In genomic region chr9:89115426-89115825, GRCh38 we compare ENCODE assay signal across 21 cellular contexts.
DNase-seq lines count a peak whose midpoint lies in the region; ATAC-seq and TF ChIP-seq lines count a peak whose summit lies in the region.
"Had no signal": no experiment of that assay in that cellular context is flagged by ENCODE, and none has a peak within 500 bp of the region (broad histone marks: within the 10 kb centered on the region; RNA-seq: fewer than 3 reads in every experiment).

No MANE protein-coding gene starts in this region.

- H4K91ac ChIP-seq in IMR-90 (ENCODE audit: insufficient read depth, low read depth, low read length) = peak overlapping the region; percentile 17

- no peak overlapping the region for H2AK9ac ChIP-seq in IMR-90 (replicated peaks; ENCODE audit: low read depth, low read length, poor library complexity)

- H2BK15ac ChIP-seq in IMR-90 (ENCODE audit: low read depth, low read length) = peak overlapping the region; percentile 23; the same call in 1 of the 3 replicates

- H2BK5ac ChIP-seq in IMR-90 (ENCODE audit: low read depth, low read length, poor library complexity, severe bottlenecking) = peak overlapping the region; percentile 90

- H3K27me3 ChIP-seq in ACC112 (ENCODE audit: insufficient read depth, low read length) (no peaks in the 10 kb centered on the region), IMR-90 (ENCODE audit: control insufficient read depth, insufficient read depth, low read length) (no peaks in the 10 kb centered on the region), brain microvascular endothelial cell (replicated peaks) (no peaks in the 10 kb centered on the region), osteoblast (ENCODE audit: insufficient read depth, low read length) (no peaks in the 10 kb centered on the region)
- H3K27me3 ChIP-seq: BE2C; BLaER1 treated with 17β-estradiol and CSF1 and Interleukin-3, amounts not matched to agents 10 nM and 100 nM had no signal

- H2AK5ac ChIP-seq in IMR-90 (ENCODE audit: low read depth, low read length) = peak overlapping the region; percentile 20; the same call in 1 of the 2 replicates

- H2AFZ ChIP-seq in ACC112 (ENCODE audit: low read length, unreplicated experiment) (no peak overlapping the region), IMR-90 (replicated peaks; ENCODE audit: low read length, poor library complexity) (no peak overlapping the region), osteoblast (ENCODE audit: low read length) (no peak overlapping the region)
- H2AFZ ChIP-seq: GM23338 had no signal

- peak overlapping the region; percentile 46; the same call in 1 of the 2 replicates for H3K23ac ChIP-seq in IMR-90 (ENCODE audit: low read depth, low read length)

- no peak overlapping the region; the same call in 1 of the 2 replicates for H3K4me3 ChIP-seq in ACC112 (ENCODE audit: low read depth, low read length)
- no peak overlapping the region for H3K4me3 ChIP-seq in IMR-90 (ENCODE audit: insufficient read depth, low read depth, low read length)
- no peak overlapping the region for H3K4me3 ChIP-seq in brain microvascular endothelial cell (ENCODE audit: low read depth, low read length)
- H3K4me3 ChIP-seq in osteoblast (ENCODE audit: insufficient read depth, low read length) = no peak overlapping the region
- H3K4me3 ChIP-seq: BLaER1 treated with 17β-estradiol and CSF1 and Interleukin-3, amounts not matched to agents 10 nM and 100 nM; GM12878; GM23338; HAP-1 had no signal

- no peak for ATAC-seq in IMR-90 (ENCODE audit: low read depth)
- no peak for ATAC-seq in activated CD4-positive, CD25-positive, alpha-beta regulatory T cell treated with anti-CD3 and anti-CD28 coated beads, Interleukin-2, amount 50 U/mL, for 24 hours
- ATAC-seq: GM12878, GM23338 had no signal

- peaks cover 10% of the 10 kb centered on the region for H3K9me3 ChIP-seq in IMR-90 (ENCODE audit: control insufficient read depth, insufficient read depth, low read length)
- no peaks in the 10 kb centered on the region for H3K9me3 ChIP-seq in osteoblast (ENCODE audit: low read depth, low read length)
- H3K9me3 ChIP-seq: BE2C, HAP-1 had no signal

- peaks cover 10% of the 10 kb centered on the region; the same call in 1 of the 2 replicates for H3K36me3 ChIP-seq in ACC112 (ENCODE audit: insufficient read depth, low read length)
- H3K36me3 ChIP-seq in IMR-90 (ENCODE audit: control insufficient read depth, insufficient read depth, low read length) = peaks cover 4% of the 10 kb centered on the region
- peaks cover 1% of the 10 kb centered on the region for H3K36me3 ChIP-seq in brain microvascular endothelial cell (replicated peaks)
- H3K36me3 ChIP-seq in osteoblast (ENCODE audit: insufficient read depth, low read length) = no peaks in the 10 kb centered on the region
- H3K36me3 ChIP-seq: BLaER1 treated with 17β-estradiol and CSF1 and Interleukin-3, amounts not matched to agents 10 nM and 100 nM; HAP-1 had no signal

- POLR2A ChIA-PET in IMR-90 (lab: Charles Lee; ENCODE audit: unreplicated experiment) = no interaction called here

- no peak for TF ChIP-seq RAD21 in IMR-90 (IDR thresholded peaks at IDR 0.05; ENCODE audit: low read length)

- H3K9ac ChIP-seq in IMR-90 (ENCODE audit: low read depth, low read length) = no peak overlapping the region
- H3K9ac ChIP-seq: BLaER1 treated with 17β-estradiol and CSF1 and Interleukin-3, amounts not matched to agents 10 nM and 100 nM had no signal

- no peak overlapping the region for H3K56ac ChIP-seq in IMR-90 (ENCODE audit: extremely low read depth, insufficient read depth, low read length)

- DNase-seq in IMR-90 = no peak
- DNase-seq in brain microvascular endothelial cell = no peak
- no peak for DNase-seq in osteoblast (ENCODE audit: insufficient read length, low spot score, missing footprints)
- no peak for DNase-seq in stimulated activated naive CD4-positive, alpha-beta T cell treated with Interleukin-2 at 50 U/mL for 16 hours (lab: John Stamatoyannopoulos, UW)
- DNase-seq in NOMO-1 treated with dmso at 0.1 percent for 144 hours (lab: John Stamatoyannopoulos, UW; ENCODE audit: unreplicated experiment) = no peak
- no peak for DNase-seq in SIG-M5 treated with dmso at 0.1 percent for 504 hours (lab: John Stamatoyannopoulos, UW; ENCODE audit: unreplicated experiment)
- DNase-seq: ACHN; AML-193; BE2C; CD4-positive, alpha-beta T cell; CD8-positive, alpha-beta memory T cell; DMS 273 treated with DMSO at 0.1 percent for 48 hours; DMS79; GDM1 had no signal

- H3K79me1 ChIP-seq in IMR-90 (ENCODE audit: low read depth in 1 of 2, low read length in 2 of 2) = peaks cover 27 to 54% of the 10 kb centered on the region in 2 experiments

- intact Hi-C loops in IMR-90 (cut with micrococcal nuclease) = no loop called here

- H3K18ac ChIP-seq in IMR-90 (ENCODE audit: low read depth, low read length) = peak overlapping the region; percentile 77; the same call in 1 of the 2 replicates

- H3K4me2 ChIP-seq in IMR-90 (ENCODE audit: low read depth, low read length) = no peak overlapping the region
- no peak overlapping the region for H3K4me2 ChIP-seq in osteoblast (ENCODE audit: insufficient read depth, low read length)
- H3K4me2 ChIP-seq: BLaER1 treated with 17β-estradiol and CSF1 and Interleukin-3, amounts not matched to agents 10 nM and 100 nM; GM23338 had no signal

- H3K9me1 ChIP-seq in IMR-90 (ENCODE audit: insufficient read depth, low read length) = peaks cover 12% of the 10 kb centered on the region; the same call in 1 of the 2 replicates

- H4K5ac ChIP-seq in IMR-90 (ENCODE audit: low read depth, low read length) = peak overlapping the region; percentile 86; the same call in 1 of the 2 replicates

- no TSS peak for BruUV-seq in IMR-90 (replicated peaks; lab: Mats Ljungman, UMichigan)

- H3K27ac ChIP-seq in ACC112 (ENCODE audit: low read depth, low read length) (peak overlapping the region; percentile 75), IMR-90 (ENCODE audit: insufficient read depth, low read length) (no peak overlapping the region), brain microvascular endothelial cell (peak overlapping the region; percentile 56), osteoblast (ENCODE audit: low read depth, low read length) (peak overlapping the region; percentile 16)
- H3K27ac ChIP-seq: 22Rv1; BLaER1 treated with 17β-estradiol and CSF1 and Interleukin-3, amounts not matched to agents 10 nM and 100 nM had no signal

- H4K8ac ChIP-seq in IMR-90 (ENCODE audit: low read depth in 2 of 2, low read length in 2 of 2) = peak overlapping the region; percentile 1 to 51; a peak in 2 of 4 replicates

- no peaks in the 10 kb centered on the region; the same call in 1 of the 2 replicates for H4K20me1 ChIP-seq in IMR-90 (ENCODE audit: insufficient read depth, low read length)
- no peaks in the 10 kb centered on the region for H4K20me1 ChIP-seq in osteoblast (ENCODE audit: insufficient read depth, low read length)
- H4K20me1 ChIP-seq: BLaER1 treated with 17β-estradiol and CSF1 and Interleukin-3, amounts not matched to agents 10 nM and 100 nM had no signal

- WGBS in IMR-90 (ENCODE audit: extremely low coverage in 2 of 2, insufficient read length in 1 of 2), 2 experiments = no CpG with 5 or more reads among the region's 1 CpG

- no peak for TF ChIP-seq CTCF in IMR-90 (conservative IDR thresholded peaks at IDR 0.05; ENCODE audit: low read depth, low read length)
- no peak for TF ChIP-seq CTCF in brain microvascular endothelial cell (IDR thresholded peaks at IDR 0.05; ENCODE audit: low read depth, low read length, missing control alignments)
- no peak for TF ChIP-seq CTCF in osteoblast (IDR thresholded peaks at IDR 0.05; ENCODE audit: extremely low read depth, low read depth, low read length)

- H2BK20ac ChIP-seq in IMR-90 (ENCODE audit: low read depth, low read length) = peak overlapping the region; percentile 77; the same call in 1 of the 2 replicates

- in situ Hi-C loops in IMR-90 (cut with MboI; ENCODE audit: low sequenced_read_pairs) = no loop called here
- in situ Hi-C loops in brain microvascular endothelial cell (cut with HindIII; ENCODE audit: low pct_ligation_motif_present, low sequenced_read_pairs) = no loop called here

- peak overlapping the region; percentile 20; the same call in 1 of the 2 replicates for H3K14ac ChIP-seq in IMR-90 (replicated peaks; ENCODE audit: low read depth, low read length)

- H3K79me2 ChIP-seq in ACC112 (ENCODE audit: control insufficient read depth, insufficient read depth, low read length, unreplicated experiment) (peaks cover 31% of the 10 kb centered on the region), osteoblast (ENCODE audit: insufficient read depth, low read length) (no peaks in the 10 kb centered on the region)

- 0 out of 2 replicates have a peak overlapping the region, but pooled peaks have one; percentile 2 for H2BK120ac ChIP-seq in IMR-90 (ENCODE audit: low read depth, low read length)

- TF ChIP-seq POLR2A in IMR-90 (IDR thresholded peaks at IDR 0.05; ENCODE audit: low read depth, low read length) = no peak

- CTCF ChIA-PET in IMR-90 (lab: Yijun Ruan, JAX) = no interaction called here

- H3K4me1 ChIP-seq in ACC112 (ENCODE audit: control insufficient read depth, insufficient read depth, low read length, unreplicated experiment) (peaks cover 11% of the 10 kb centered on the region), IMR-90 (ENCODE audit: control insufficient read depth, insufficient read depth, low read length) (peaks cover 9% of the 10 kb centered on the region), osteoblast (ENCODE audit: insufficient read depth, low read length) (no peaks in the 10 kb centered on the region)
- H3K4me1 ChIP-seq: BE2C; BLaER1 treated with 17β-estradiol and CSF1 and Interleukin-3, amounts not matched to agents 10 nM and 100 nM; HAP-1 had no signal

- dilution Hi-C loops in IMR-90 (cut with HindIII; ENCODE audit: low sequenced_read_pairs, unreplicated experiment) = no loop called here

- peak overlapping the region; percentile 29; the same call in 1 of the 2 replicates for H3K4ac ChIP-seq in IMR-90 (ENCODE audit: low read depth, low read length)

TF ChIP-seq in IMR-90, 13 proteins besides CTCF, POLR2A, EP300 and RAD21 (continues in another document):
- TF ChIP-seq RFX5 (IDR thresholded peaks at IDR 0.05; ENCODE audit: low read depth, low read length) (no peak), MAZ (IDR thresholded peaks at IDR 0.05; ENCODE audit: borderline replicate concordance, low read depth, low read length) (no peak), SMC3 (IDR thresholded peaks at IDR 0.05; ENCODE audit: low read depth, low read length) (no peak), CEBPB (IDR thresholded peaks at IDR 0.05; ENCODE audit: low read depth, low read length) (no peak), ELK1 (IDR thresholded peaks at IDR 0.05; ENCODE audit: borderline replicate concordance, low read depth, low read length) (no peak), BHLHE40 (IDR thresholded peaks at IDR 0.05; ENCODE audit: low read depth, low read length) (no peak)
